1 cellular context compared by ENCODE assay signal in genomic region chr22:38760477-38761201, GRCh38.
TF ChIP-seq lines count a peak whose summit lies in the region.

No MANE protein-coding gene starts in this region.

TF ChIP-seq in GM23338, 12 proteins besides CTCF, POLR2A, EP300 and RAD21 (continued from another document):
- TF ChIP-seq ZNF114 (CRISPR knock-in tag; IDR thresholded peaks at IDR 0.05) (no peak), ETS1 (IDR thresholded peaks at IDR 0.05) (no peak), ZNF331 (CRISPR knock-in tag; IDR thresholded peaks at IDR 0.05; ENCODE audit: low read depth) (no peak), POLR2AphosphoS5 (IDR thresholded peaks at IDR 0.05; ENCODE audit: low read depth) (no peak), CREB1 (CRISPR knock-in tag; IDR thresholded peaks at IDR 0.05; ENCODE audit: low read depth) (no peak), REST (IDR thresholded peaks at IDR 0.05; ENCODE audit: unreplicated experiment) (no peak), EZH2 (IDR thresholded peaks at IDR 0.05; ENCODE audit: low read depth, unreplicated experiment) (no peak), JUNB (IDR thresholded peaks at IDR 0.05; ENCODE audit: unreplicated experiment) (no peak)
